Comparison of ENCODE assay signal across 16 cellular contexts in genomic region chr2:226159875-226160479, GRCh38.
DNase-seq lines count a peak whose midpoint lies in the region; ATAC-seq and TF ChIP-seq lines count a peak whose summit lies in the region.
"Had no signal": no experiment of that assay in that cellular context is flagged by ENCODE, and none has a peak within 500 bp of the region (broad histone marks: within the 10 kb centered on the region; RNA-seq: fewer than 3 reads in every experiment).

No MANE protein-coding gene starts in this region.

- H3K27ac ChIP-seq in cardiac muscle cell (no peak overlapping the region), heart left ventricle (no peak overlapping the region), ectodermal cell (ENCODE audit: insufficient read depth, low read depth, low read length, poor library complexity, severe bottlenecking) (peak overlapping the region; percentile 60), right lobe of liver (peak overlapping the region in 2 of 3 donors; percentile 41 to 47)
- H3K27ac ChIP-seq: stomach, WERI-Rb-1 had no signal

- ATAC-seq in heart left ventricle (no peak), right lobe of liver (peak; percentile 61 to 83 (median 76)), GM19351 (IDR thresholded peaks at IDR 0.05; ENCODE audit: unreplicated experiment) (no peak)

- intact Hi-C loops in heart left ventricle (cut with DNase I) (no loop called here), right lobe of liver (cut with DNase I) (no loop called here)

- H3K4me1 ChIP-seq in cardiac muscle cell (ENCODE audit: low read depth) (peaks cover 20% of the 10 kb centered on the region), heart left ventricle (peaks cover 0 to 5% (median 0%) of the 10 kb centered on the region in 12 donors), ectodermal cell (ENCODE audit: control insufficient read depth, insufficient read depth, low read length) (peaks cover 32% of the 10 kb centered on the region), right lobe of liver (peaks cover 0 to 9% (median 0%) of the 10 kb centered on the region in 4 donors)
- H3K4me1 ChIP-seq: stomach had no signal

- TF ChIP-seq CTCF in cardiac muscle cell (IDR thresholded peaks at IDR 0.05; ENCODE audit: low read depth, low read length) = no peak
- no peak for TF ChIP-seq CTCF in heart left ventricle (IDR thresholded peaks at IDR 0.05)
- no peak for TF ChIP-seq CTCF in right lobe of liver (IDR thresholded peaks at IDR 0.05)

- H3K36me3 ChIP-seq in cardiac muscle cell = no peaks in the 10 kb centered on the region
- H3K36me3 ChIP-seq in heart left ventricle = no peaks in the 10 kb centered on the region
- no peaks in the 10 kb centered on the region for H3K36me3 ChIP-seq in ectodermal cell (ENCODE audit: control insufficient read depth, insufficient read depth, low read length)
- H3K36me3 ChIP-seq in right lobe of liver = no peaks in the 10 kb centered on the region
- H3K36me3 ChIP-seq: stomach, WERI-Rb-1 had no signal

- H3K4me3 ChIP-seq in cardiac muscle cell (no peak overlapping the region), heart left ventricle (no peak overlapping the region), ectodermal cell (ENCODE audit: insufficient read depth, low read depth, low read length) (no peak overlapping the region), right lobe of liver (peak overlapping the region in 2 of 3 donors; percentile 9 to 11)
- H3K4me3 ChIP-seq: stomach had no signal

- H3K9me3 ChIP-seq in cardiac muscle cell (ENCODE audit: low read depth) (no peaks in the 10 kb centered on the region), heart left ventricle (no peaks in the 10 kb centered on the region), ectodermal cell (ENCODE audit: control insufficient read depth, low read length) (no peaks in the 10 kb centered on the region), right lobe of liver (no peaks in the 10 kb centered on the region)
- H3K9me3 ChIP-seq: stomach had no signal

- H3K27me3 ChIP-seq in cardiac muscle cell (no peaks in the 10 kb centered on the region), heart left ventricle (no peaks in the 10 kb centered on the region), ectodermal cell (ENCODE audit: control insufficient read depth, insufficient read depth, low read length, poor library complexity, severe bottlenecking) (no peaks in the 10 kb centered on the region), right lobe of liver (no peaks in the 10 kb centered on the region)
- H3K27me3 ChIP-seq: stomach had no signal

- TF ChIP-seq POLR2A in heart left ventricle (IDR thresholded peaks at IDR 0.05) = no peak
- no peak for TF ChIP-seq POLR2A in right lobe of liver (IDR thresholded peaks at IDR 0.05)

- WGBS in heart left ventricle, 4 donors = 39 to 42% (median 41%) methylated on average over 4 of the region's 4 CpGs
- 0 to 4% methylated on average over 2 to 4 of the region's 4 CpGs for WGBS in ectodermal cell, 2 experiments
- 25% methylated on average over 4 of the region's 4 CpGs for WGBS in right lobe of liver (ENCODE audit: insufficient coverage, low coverage, low lambda C conversion rate, missing lambda C conversion rate)

- DNase-seq in cardiac muscle cell (ENCODE audit: low read depth in 1 of 2, low spot score in 1 of 2) (peak; percentile 16 to 23), heart left ventricle (no peak), right lobe of liver (no peak), DMS153 treated with DMSO at 0.1 percent for 48 hours (lab: John Stamatoyannopoulos, UW; ENCODE audit: unreplicated experiment) (no peak), NCI-H187 treated with DMSO at 0.1 percent for 48 hours (lab: John Stamatoyannopoulos, UW) (no peak), activated gamma-delta T cell (lab: John Stamatoyannopoulos, UW) (no peak)
- DNase-seq: CD4-positive, CD25-positive, alpha-beta regulatory T cell; dermis blood vessel endothelial cell; KG1; NCI-H1417; NCI-H226; stomach; SW 1271; WERI-Rb-1 had no signal

Comparison
In these comparisons a context has a peak if more than half of its experiments do, and no peak if none do; other contexts are left out.
1. DNase-seq: peak in cardiac muscle cell (2 of 2); none in heart left ventricle (0 of 5), right lobe of liver (0 of 3), DMS153 treated with DMSO at 0.1 percent for 48 hours (single experiment), NCI-H187 treated with DMSO at 0.1 percent for 48 hours (single experiment) and activated gamma-delta T cell (single experiment).
2. H3K27ac ChIP-seq: peak in ectodermal cell (single experiment) and right lobe of liver (2 of 3); none in cardiac muscle cell (single experiment) and heart left ventricle (0 of 12).
3. H3K4me3 ChIP-seq: peak in right lobe of liver (2 of 3); none in cardiac muscle cell (single experiment), heart left ventricle (0 of 12) and ectodermal cell (single experiment).
4. ATAC-seq: peak in right lobe of liver (4 of 4); none in heart left ventricle (0 of 4) and GM19351 (single experiment).